Comparison of ENCODE assay signal across 1 cellular context in genomic region chr20:52924411-52925271, GRCh38.
A peak's percentile ranks its signal among the peaks of the same experiment; 100 is the strongest.
TF ChIP-seq lines count a peak whose summit lies in the region.

No MANE protein-coding gene starts in this region.

TF ChIP-seq in HepG2, 621 proteins besides CTCF, POLR2A, EP300 and RAD21 (continued from another document and continues in another):
- TF ChIP-seq GMEB1 (CRISPR knock-in tag; IDR thresholded peaks at IDR 0.05; ENCODE audit: borderline replicate concordance) (no peak; the same call in 1 of the 2 replicates), PLRG1 (conservative IDR thresholded peaks at IDR 0.05) (no peak), ZSCAN31 (CRISPR knock-in tag; IDR thresholded peaks at IDR 0.05; ENCODE audit: low read depth) (no peak), ONECUT2 (CRISPR knock-in tag; IDR thresholded peaks at IDR 0.05) (peak; percentile 82), ZNF605 (CRISPR knock-in tag; IDR thresholded peaks at IDR 0.05) (peak; percentile 86; the same call in 1 of the 2 replicates), MEIS2 (CRISPR knock-in tag; IDR thresholded peaks at IDR 0.05) (peak; percentile 95), NONO (IDR thresholded peaks at IDR 0.05) (no peak), NONO (CRISPR knock-in tag; conservative IDR thresholded peaks at IDR 0.05) (peak; percentile 59; the same call in 1 of the 2 replicates), HDAC1 (CRISPR knock-in tag; IDR thresholded peaks at IDR 0.05) (peak; percentile 90), NFIB (CRISPR knock-in tag; IDR thresholded peaks at IDR 0.05; ENCODE audit: borderline replicate concordance) (no peak), SP4 (CRISPR knock-in tag; IDR thresholded peaks at IDR 0.05) (peak; percentile 52; the same call in 1 of the 2 replicates), ZNF234 (CRISPR knock-in tag; conservative IDR thresholded peaks at IDR 0.05) (no peak), ZNF776 (CRISPR knock-in tag; IDR thresholded peaks at IDR 0.05) (no peak), ATF5 (CRISPR knock-in tag; IDR thresholded peaks at IDR 0.05; ENCODE audit: low read depth) (no peak), NBN (conservative IDR thresholded peaks at IDR 0.05) (no peak), ARID3A (IDR thresholded peaks at IDR 0.05; ENCODE audit: low read depth, low read length) (peak; percentile 91), ZNF639 (CRISPR knock-in tag; conservative IDR thresholded peaks at IDR 0.05) (no peak; the same call in 1 of the 2 replicates), GZF1 (CRISPR knock-in tag; IDR thresholded peaks at IDR 0.05) (no peak), RBM39 (IDR thresholded peaks at IDR 0.05; ENCODE audit: low read depth, low read length, poor library complexity, severe bottlenecking) (no peak), ZNF275 (CRISPR knock-in tag; IDR thresholded peaks at IDR 0.05; ENCODE audit: borderline replicate concordance) (no peak), HOXA7 (CRISPR knock-in tag; IDR thresholded peaks at IDR 0.05) (0 out of 2 replicates have a peak, but pooled peaks have one; percentile 14), TIGD3 (CRISPR knock-in tag; IDR thresholded peaks at IDR 0.05; ENCODE audit: borderline replicate concordance) (no peak), IKZF5 (CRISPR knock-in tag; IDR thresholded peaks at IDR 0.05) (peak; percentile 98), FOXO1 (CRISPR knock-in tag; IDR thresholded peaks at IDR 0.05) (peak; percentile 94), ZNF83 (CRISPR knock-in tag; IDR thresholded peaks at IDR 0.05; ENCODE audit: borderline replicate concordance) (no peak), ERF (CRISPR knock-in tag; IDR thresholded peaks at IDR 0.05) (peak; percentile 98), SP2 (CRISPR knock-in tag; IDR thresholded peaks at IDR 0.05) (no peak), MTF2 (CRISPR knock-in tag; IDR thresholded peaks at IDR 0.05; ENCODE audit: borderline replicate concordance) (no peak), DBP (CRISPR knock-in tag; IDR thresholded peaks at IDR 0.05; ENCODE audit: not compliant biosample characterization) (no peak), HDAC2 (CRISPR knock-in tag; IDR thresholded peaks at IDR 0.05) (peak; percentile 100), ZNF276 (CRISPR knock-in tag; IDR thresholded peaks at IDR 0.05; ENCODE audit: low read depth) (no peak), ZNF891 (CRISPR knock-in tag; IDR thresholded peaks at IDR 0.05) (no peak; the same call in 1 of the 2 replicates), ZNF329 (CRISPR knock-in tag; IDR thresholded peaks at IDR 0.05; ENCODE audit: low read depth) (no peak), CHCHD3 (CRISPR knock-in tag; IDR thresholded peaks at IDR 0.05) (0 out of 2 replicates have a peak, but pooled peaks have one; percentile 56), ZNF101 (CRISPR knock-in tag; IDR thresholded peaks at IDR 0.05; ENCODE audit: borderline replicate concordance, low read depth) (no peak), CREB1 (IDR thresholded peaks at IDR 0.05) (no peak), CREB1 (CRISPR knock-in tag; IDR thresholded peaks at IDR 0.05) (peak; percentile 63; the same call in 1 of the 2 replicates), NFYB (CRISPR knock-in tag; IDR thresholded peaks at IDR 0.05) (peak; percentile 70), TEAD3 (CRISPR knock-in tag; optimal IDR thresholded peaks at IDR 0.05; ENCODE audit: borderline replicate concordance) (peak; percentile 91), ZNF441 (CRISPR knock-in tag; IDR thresholded peaks at IDR 0.05; ENCODE audit: borderline replicate concordance) (0 out of 2 replicates have a peak, but pooled peaks have one; percentile 65), ZNF160 (CRISPR knock-in tag; IDR thresholded peaks at IDR 0.05) (no peak), XRCC5 (optimal IDR thresholded peaks at IDR 0.05; ENCODE audit: low read length) (peak; percentile 58), NFRKB (IDR thresholded peaks at IDR 0.05) (no peak), ELK4 (CRISPR knock-in tag; IDR thresholded peaks at IDR 0.05; ENCODE audit: borderline replicate concordance) (no peak), CBFB (CRISPR knock-in tag; IDR thresholded peaks at IDR 0.05) (peak; percentile 96), ZBTB44 (CRISPR knock-in tag; IDR thresholded peaks at IDR 0.05) (no peak), KMT2B (CRISPR knock-in tag; IDR thresholded peaks at IDR 0.05) (peak; percentile 61), ATAD3A (CRISPR knock-in tag; IDR thresholded peaks at IDR 0.05) (no peak), KDM5A (IDR thresholded peaks at IDR 0.05; ENCODE audit: borderline replicate concordance, low read length) (no peak), ZBTB7B (CRISPR knock-in tag; IDR thresholded peaks at IDR 0.05) (peak; percentile 99), ZBTB38 (CRISPR knock-in tag; IDR thresholded peaks at IDR 0.05) (no peak), SMC3 (IDR thresholded peaks at IDR 0.05; ENCODE audit: low read length) (no peak), GRHL1 (CRISPR knock-in tag; conservative IDR thresholded peaks at IDR 0.05) (no peak), ZNF674 (CRISPR knock-in tag; IDR thresholded peaks at IDR 0.05; ENCODE audit: low read depth) (no peak), TCF12 (IDR thresholded peaks at IDR 0.05) (no peak), TCF12 (CRISPR knock-in tag; IDR thresholded peaks at IDR 0.05) (peak; percentile 98), MYC (CRISPR knock-in tag; IDR thresholded peaks at IDR 0.05; ENCODE audit: borderline replicate concordance) (no peak)
